Comparison of ENCODE assay signal across 3 cellular contexts in genomic region chr9:16996901-16997491, GRCh38.
TF ChIP-seq lines count a peak whose summit lies in the region.

No MANE protein-coding gene starts in this region.

TF ChIP-seq in HCT116, 20 proteins besides CTCF, POLR2A, EP300 and RAD21:
- TF ChIP-seq CBX3 (IDR thresholded peaks at IDR 0.05; ENCODE audit: low read depth) = peak; percentile 73; the same call in 1 of the 2 replicates
- no peak for TF ChIP-seq EZH2 (IDR thresholded peaks at IDR 0.05)
- TF ChIP-seq TCF7L2 (IDR thresholded peaks at IDR 0.05; ENCODE audit: borderline replicate concordance, extremely low read depth, insufficient read depth, insufficient read length) = no peak

TF ChIP-seq in IMR-90, 13 proteins besides CTCF, POLR2A, EP300 and RAD21:
- TF ChIP-seq MAZ (IDR thresholded peaks at IDR 0.05; ENCODE audit: borderline replicate concordance, low read depth, low read length) (no peak), CEBPB (IDR thresholded peaks at IDR 0.05; ENCODE audit: low read depth, low read length) (peak; percentile 50; the same call in 1 of the 2 replicates)

TF ChIP-seq in GM12878, 131 proteins besides CTCF, POLR2A, EP300 and RAD21:
- TF ChIP-seq NFXL1 (IDR thresholded peaks at IDR 0.05; ENCODE audit: borderline replicate concordance) = peak; percentile 82; the same call in 1 of the 2 replicates
- TF ChIP-seq, protein P1, sequence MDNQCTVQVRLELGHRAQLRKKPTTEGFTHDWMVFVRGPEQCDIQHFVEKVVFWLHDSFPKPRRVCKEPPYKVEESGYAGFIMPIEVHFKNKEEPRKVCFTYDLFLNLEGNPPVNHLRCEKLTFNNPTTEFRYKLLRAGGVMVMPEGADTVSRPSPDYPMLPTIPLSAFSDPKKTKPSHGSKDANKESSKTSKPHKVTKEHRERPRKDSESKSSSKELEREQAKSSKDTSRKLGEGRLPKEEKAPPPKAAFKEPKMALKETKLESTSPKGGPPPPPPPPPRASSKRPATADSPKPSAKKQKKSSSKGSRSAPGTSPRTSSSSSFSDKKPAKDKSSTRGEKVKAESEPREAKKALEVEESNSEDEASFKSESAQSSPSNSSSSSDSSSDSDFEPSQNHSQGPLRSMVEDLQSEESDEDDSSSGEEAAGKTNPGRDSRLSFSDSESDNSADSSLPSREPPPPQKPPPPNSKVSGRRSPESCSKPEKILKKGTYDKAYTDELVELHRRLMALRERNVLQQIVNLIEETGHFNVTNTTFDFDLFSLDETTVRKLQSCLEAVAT (IDR thresholded peaks at IDR 0.05) = no peak
